In the genomic region with DNA sequence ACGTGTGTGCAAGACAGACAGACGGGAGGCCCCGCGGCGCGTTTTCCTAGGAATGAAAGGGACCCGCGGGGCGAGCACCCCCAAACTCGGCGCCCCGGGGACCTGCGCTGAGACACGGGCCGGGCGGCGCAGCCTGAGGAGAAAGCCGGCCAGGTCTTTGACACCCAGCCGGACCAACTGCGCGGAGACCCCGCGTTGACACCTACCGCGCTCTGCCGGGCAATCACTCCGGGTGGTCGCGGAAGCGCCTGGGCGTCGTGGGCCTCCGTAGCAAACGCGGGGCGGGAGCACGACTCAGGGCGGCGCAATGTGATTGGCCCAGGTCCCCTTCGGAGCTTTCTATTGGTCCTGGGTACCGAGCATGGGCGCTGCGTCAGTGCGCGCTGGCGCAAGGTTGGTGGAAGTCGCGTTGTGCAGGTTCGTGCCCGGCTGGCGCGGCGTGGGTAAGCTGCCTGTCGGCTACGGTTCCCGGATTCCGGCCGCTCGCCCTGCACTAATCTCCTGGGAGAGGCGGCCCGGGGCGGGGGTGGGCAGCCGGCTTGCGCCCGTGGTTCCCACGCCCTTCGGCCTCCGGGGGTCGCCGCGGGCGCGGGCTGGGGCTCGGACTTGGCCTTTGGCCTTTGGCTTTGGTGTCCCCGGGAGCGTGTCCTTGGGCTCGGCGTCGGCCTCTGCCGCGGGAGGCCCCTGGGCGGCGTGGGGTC, we compare ENCODE assay signal across 1 cellular context.
TF ChIP-seq lines count a peak whose summit lies in the region.

FASTKD3 (minus strand) TSS at position 259 of the 701 bp plus-strand sequence. CDS start 948 bp downstream, outside the sequence.
MTRR (plus strand) TSS at position 376 of the 701 bp plus-strand sequence. CDS start 1,647 bp downstream, outside the sequence.

TF ChIP-seq in HepG2, 621 proteins besides CTCF, POLR2A, EP300 and RAD21 (continues in another document):
- TF ChIP-seq, protein P1, sequence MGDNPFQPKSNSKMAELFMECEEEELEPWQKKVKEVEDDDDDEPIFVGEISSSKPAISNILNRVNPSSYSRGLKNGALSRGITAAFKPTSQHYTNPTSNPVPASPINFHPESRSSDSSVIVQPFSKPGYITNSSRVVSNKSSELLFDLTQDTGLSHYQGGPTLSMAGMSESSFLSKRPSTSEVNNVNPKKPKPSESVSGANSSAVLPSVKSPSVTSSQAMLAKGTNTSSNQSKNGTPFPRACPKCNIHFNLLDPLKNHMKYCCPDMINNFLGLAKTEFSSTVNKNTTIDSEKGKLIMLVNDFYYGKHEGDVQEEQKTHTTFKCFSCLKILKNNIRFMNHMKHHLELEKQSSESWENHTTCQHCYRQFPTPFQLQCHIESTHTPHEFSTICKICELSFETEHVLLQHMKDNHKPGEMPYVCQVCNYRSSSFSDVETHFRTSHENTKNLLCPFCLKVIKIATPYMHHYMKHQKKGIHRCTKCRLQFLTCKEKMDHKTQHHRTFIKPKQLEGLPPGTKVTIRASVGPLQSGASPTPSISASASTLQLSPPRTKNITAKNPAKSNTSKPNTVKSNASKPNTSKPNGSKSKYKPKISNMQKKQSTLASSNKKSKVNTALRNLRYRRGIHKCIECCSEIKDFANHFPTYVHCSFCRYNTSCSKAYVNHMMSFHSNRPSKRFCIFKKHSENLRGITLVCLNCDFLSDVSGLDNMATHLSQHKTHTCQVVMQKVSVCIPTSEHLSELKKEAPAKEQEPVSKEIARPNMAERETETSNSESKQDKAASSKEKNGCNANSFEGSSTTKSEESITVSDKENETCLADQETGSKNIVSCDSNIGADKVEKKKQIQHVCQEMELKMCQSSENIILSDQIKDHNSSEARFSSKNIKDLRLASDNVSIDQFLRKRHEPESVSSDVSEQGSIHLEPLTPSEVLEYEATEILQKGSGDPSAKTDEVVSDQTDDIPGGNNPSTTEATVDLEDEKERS (CRISPR knock-in tag; IDR thresholded peaks at IDR 0.05) = no peak
- TF ChIP-seq, protein P2, sequence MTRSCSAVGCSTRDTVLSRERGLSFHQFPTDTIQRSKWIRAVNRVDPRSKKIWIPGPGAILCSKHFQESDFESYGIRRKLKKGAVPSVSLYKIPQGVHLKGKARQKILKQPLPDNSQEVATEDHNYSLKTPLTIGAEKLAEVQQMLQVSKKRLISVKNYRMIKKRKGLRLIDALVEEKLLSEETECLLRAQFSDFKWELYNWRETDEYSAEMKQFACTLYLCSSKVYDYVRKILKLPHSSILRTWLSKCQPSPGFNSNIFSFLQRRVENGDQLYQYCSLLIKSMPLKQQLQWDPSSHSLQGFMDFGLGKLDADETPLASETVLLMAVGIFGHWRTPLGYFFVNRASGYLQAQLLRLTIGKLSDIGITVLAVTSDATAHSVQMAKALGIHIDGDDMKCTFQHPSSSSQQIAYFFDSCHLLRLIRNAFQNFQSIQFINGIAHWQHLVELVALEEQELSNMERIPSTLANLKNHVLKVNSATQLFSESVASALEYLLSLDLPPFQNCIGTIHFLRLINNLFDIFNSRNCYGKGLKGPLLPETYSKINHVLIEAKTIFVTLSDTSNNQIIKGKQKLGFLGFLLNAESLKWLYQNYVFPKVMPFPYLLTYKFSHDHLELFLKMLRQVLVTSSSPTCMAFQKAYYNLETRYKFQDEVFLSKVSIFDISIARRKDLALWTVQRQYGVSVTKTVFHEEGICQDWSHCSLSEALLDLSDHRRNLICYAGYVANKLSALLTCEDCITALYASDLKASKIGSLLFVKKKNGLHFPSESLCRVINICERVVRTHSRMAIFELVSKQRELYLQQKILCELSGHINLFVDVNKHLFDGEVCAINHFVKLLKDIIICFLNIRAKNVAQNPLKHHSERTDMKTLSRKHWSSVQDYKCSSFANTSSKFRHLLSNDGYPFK (CRISPR knock-in tag; IDR thresholded peaks at IDR 0.05; ENCODE audit: borderline replicate concordance) = 0 out of 2 replicates have a peak, but pooled peaks have one; percentile 22
- TF ChIP-seq ZBTB39 (CRISPR knock-in tag; IDR thresholded peaks at IDR 0.05) = peak; percentile 84; the same call in 1 of the 2 replicates
- peak; percentile 93 for TF ChIP-seq HDAC1 (CRISPR knock-in tag; IDR thresholded peaks at IDR 0.05)
- peak; percentile 1 for TF ChIP-seq AGO1 (IDR thresholded peaks at IDR 0.05; ENCODE audit: low read depth, low read length, poor library complexity, severe bottlenecking)
- TF ChIP-seq, protein P3, sequence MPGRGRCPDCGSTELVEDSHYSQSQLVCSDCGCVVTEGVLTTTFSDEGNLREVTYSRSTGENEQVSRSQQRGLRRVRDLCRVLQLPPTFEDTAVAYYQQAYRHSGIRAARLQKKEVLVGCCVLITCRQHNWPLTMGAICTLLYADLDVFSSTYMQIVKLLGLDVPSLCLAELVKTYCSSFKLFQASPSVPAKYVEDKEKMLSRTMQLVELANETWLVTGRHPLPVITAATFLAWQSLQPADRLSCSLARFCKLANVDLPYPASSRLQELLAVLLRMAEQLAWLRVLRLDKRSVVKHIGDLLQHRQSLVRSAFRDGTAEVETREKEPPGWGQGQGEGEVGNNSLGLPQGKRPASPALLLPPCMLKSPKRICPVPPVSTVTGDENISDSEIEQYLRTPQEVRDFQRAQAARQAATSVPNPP (CRISPR knock-in tag; IDR thresholded peaks at IDR 0.05) = no peak
- no peak for TF ChIP-seq JUND (CRISPR knock-in tag; IDR thresholded peaks at IDR 0.05)
- TF ChIP-seq CHD4 (IDR thresholded peaks at IDR 0.05; ENCODE audit: borderline replicate concordance, low read length) = no peak
- TF ChIP-seq, protein P4, sequence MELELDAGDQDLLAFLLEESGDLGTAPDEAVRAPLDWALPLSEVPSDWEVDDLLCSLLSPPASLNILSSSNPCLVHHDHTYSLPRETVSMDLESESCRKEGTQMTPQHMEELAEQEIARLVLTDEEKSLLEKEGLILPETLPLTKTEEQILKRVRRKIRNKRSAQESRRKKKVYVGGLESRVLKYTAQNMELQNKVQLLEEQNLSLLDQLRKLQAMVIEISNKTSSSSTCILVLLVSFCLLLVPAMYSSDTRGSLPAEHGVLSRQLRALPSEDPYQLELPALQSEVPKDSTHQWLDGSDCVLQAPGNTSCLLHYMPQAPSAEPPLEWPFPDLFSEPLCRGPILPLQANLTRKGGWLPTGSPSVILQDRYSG (CRISPR knock-in tag; IDR thresholded peaks at IDR 0.05) = no peak; the same call in 1 of the 2 replicates
- 0 out of 2 replicates have a peak, but pooled peaks have one; percentile 56 for TF ChIP-seq SAFB2 (CRISPR knock-in tag; IDR thresholded peaks at IDR 0.05; ENCODE audit: borderline replicate concordance, low read depth)
- TF ChIP-seq ZNF703 (CRISPR knock-in tag; IDR thresholded peaks at IDR 0.05; ENCODE audit: borderline replicate concordance) = no peak
- TF ChIP-seq CEBPZ (IDR thresholded peaks at IDR 0.05; ENCODE audit: low read length) = no peak
- TF ChIP-seq ZNF382 (CRISPR knock-in tag; IDR thresholded peaks at IDR 0.05; ENCODE audit: borderline replicate concordance) = no peak
- TF ChIP-seq ARNT (IDR thresholded peaks at IDR 0.05) = no peak
- no peak for TF ChIP-seq DPF2 (CRISPR knock-in tag; IDR thresholded peaks at IDR 0.05; ENCODE audit: borderline replicate concordance, low read depth)
- no peak for TF ChIP-seq ZNF10 (CRISPR knock-in tag; IDR thresholded peaks at IDR 0.05; ENCODE audit: borderline replicate concordance, low read depth)
- no peak for TF ChIP-seq ZNF737 (CRISPR knock-in tag; IDR thresholded peaks at IDR 0.05; ENCODE audit: borderline replicate concordance)
- TF ChIP-seq ZNF33A (CRISPR knock-in tag; IDR thresholded peaks at IDR 0.05; ENCODE audit: borderline replicate concordance) = no peak
- TF ChIP-seq BRCA1 (CRISPR knock-in tag; IDR thresholded peaks at IDR 0.05) = no peak
- no peak for TF ChIP-seq ZMYM3 (CRISPR knock-in tag; IDR thresholded peaks at IDR 0.05)
- no peak; the same call in 1 of the 2 replicates for TF ChIP-seq ZNF570 (CRISPR knock-in tag; IDR thresholded peaks at IDR 0.05; ENCODE audit: borderline replicate concordance)
- TF ChIP-seq ZBTB8A (CRISPR knock-in tag; IDR thresholded peaks at IDR 0.05; ENCODE audit: borderline replicate concordance, low read depth) = peak; percentile 36; the same call in 1 of the 2 replicates
- TF ChIP-seq ZNF317 (CRISPR knock-in tag; IDR thresholded peaks at IDR 0.05) = no peak
- no peak for TF ChIP-seq MIXL1 (CRISPR knock-in tag; IDR thresholded peaks at IDR 0.05)
- TF ChIP-seq ZNF136 (CRISPR knock-in tag; IDR thresholded peaks at IDR 0.05; ENCODE audit: low read depth) = 0 out of 2 replicates have a peak, but pooled peaks have one; percentile 49
- peak; percentile 95 for TF ChIP-seq NFYC (CRISPR knock-in tag; IDR thresholded peaks at IDR 0.05)
- TF ChIP-seq KLF11 (CRISPR knock-in tag; IDR thresholded peaks at IDR 0.05) = no peak
- TF ChIP-seq ZFP36 (IDR thresholded peaks at IDR 0.05; ENCODE audit: borderline replicate concordance, low read depth, low read length, partially characterized antibody) = no peak
- TF ChIP-seq ZNF746 (CRISPR knock-in tag; IDR thresholded peaks at IDR 0.05) = no peak
- peak; percentile 94 for TF ChIP-seq RBM39 (IDR thresholded peaks at IDR 0.05; ENCODE audit: low read depth, low read length, poor library complexity, severe bottlenecking)
- TF ChIP-seq YEATS2 (CRISPR knock-in tag; IDR thresholded peaks at IDR 0.05; ENCODE audit: borderline replicate concordance) = peak; percentile 87
- TF ChIP-seq SOX13 (IDR thresholded peaks at IDR 0.05) = no peak
- TF ChIP-seq SOX13 (CRISPR knock-in tag; conservative IDR thresholded peaks at IDR 0.05 in 1 of 2, IDR thresholded peaks at IDR 0.05 in 1 of 2) = no peak
